Comparison of ENCODE assay signal across 22 cellular contexts in genomic region chr5:172739385-172739784, GRCh38. TPM values are rescaled to one million over a fixed set of nuclear protein-coding genes. Genes with fewer than 3 reads are reported as not detected.
DNase-seq lines count a peak whose midpoint lies in the region; ATAC-seq, FAIRE-seq and TF ChIP-seq lines count a peak whose summit lies in the region.
"Had no signal": no experiment of that assay in that cellular context is flagged by ENCODE, and none has a peak within 500 bp of the region (broad histone marks: within the 10 kb centered on the region; RNA-seq: fewer than 3 reads in every experiment).

No MANE protein-coding gene starts in this region.

- H3F3A ChIP-seq in GM23248 (ENCODE audit: insufficient read depth), result peaks cover 23% of the 10 kb centered on the region

- H3K79me2 ChIP-seq in GM23248 (ENCODE audit: insufficient read depth), result no peaks in the 10 kb centered on the region

- no peak overlapping the region for H3K4me3 ChIP-seq in GM23248
- H3K4me3 ChIP-seq in ascending aorta, result no peak overlapping the region
- H3K4me3 ChIP-seq in muscle layer of duodenum (ENCODE audit: low read depth in 1 of 2, low read length in 2 of 2), result no peak overlapping the region
- no peak overlapping the region for H3K4me3 ChIP-seq in suprapubic skin
- H3K4me3 ChIP-seq: A549, K562 had no signal

- H3K9me3 ChIP-seq in GM23248 (ENCODE audit: low read depth) (no peaks in the 10 kb centered on the region), ascending aorta (no peaks in the 10 kb centered on the region), muscle layer of duodenum (ENCODE audit: control insufficient read depth in 1 of 2, low read length in 2 of 2) (no peaks in the 10 kb centered on the region), suprapubic skin (no peaks in the 10 kb centered on the region)
- H3K9me3 ChIP-seq: A549, BE2C had no signal

- no peak overlapping the region for H3K27ac Mint-ChIP-seq in mesothelial cell of epicardium

- no peak for TF ChIP-seq CTCF in ascending aorta (IDR thresholded peaks at IDR 0.05)
- no peak for TF ChIP-seq CTCF in suprapubic skin (IDR thresholded peaks at IDR 0.05)
- TF ChIP-seq CTCF in mesothelial cell of epicardium (IDR thresholded peaks at IDR 0.05; ENCODE audit: unreplicated experiment), result no peak

- H3K4me2 ChIP-seq in GM23248 (ENCODE audit: unreplicated experiment), result no peak overlapping the region
- H3K4me2 ChIP-seq: A549 had no signal

- H3K27ac ChIP-seq in GM23248 (no peak overlapping the region), ascending aorta (peak overlapping the region; percentile 94 to 96), muscle layer of duodenum (ENCODE audit: low read length) (peak overlapping the region; percentile 63), suprapubic skin (peak overlapping the region; percentile 94)

- H3K4me3 Mint-ChIP-seq in mesothelial cell of epicardium, result no peak overlapping the region
- H3K4me3 Mint-ChIP-seq: CD4-positive, CD25-positive, alpha-beta regulatory T cell had no signal

- no peaks in the 10 kb centered on the region for H3K9me3 Mint-ChIP-seq in mesothelial cell of epicardium

- H3K27me3 Mint-ChIP-seq in mesothelial cell of epicardium (ENCODE audit: low read depth), result no peaks in the 10 kb centered on the region

- no peaks in the 10 kb centered on the region for H3K4me1 Mint-ChIP-seq in mesothelial cell of epicardium
- H3K4me1 Mint-ChIP-seq: CD4-positive, CD25-positive, alpha-beta regulatory T cell had no signal

- no peaks in the 10 kb centered on the region for H3K36me3 Mint-ChIP-seq in mesothelial cell of epicardium
- H3K36me3 Mint-ChIP-seq: CD4-positive, CD25-positive, alpha-beta regulatory T cell had no signal

- H3K9me2 ChIP-seq in GM23248 (ENCODE audit: insufficient read depth), result no peaks in the 10 kb centered on the region

- peaks cover 24% of the 10 kb centered on the region for H3K4me1 ChIP-seq in GM23248 (ENCODE audit: insufficient read depth)
- H3K4me1 ChIP-seq in ascending aorta, result peaks cover 22 to 47% of the 10 kb centered on the region in 2 donors
- peaks cover 0 to 7% of the 10 kb centered on the region in 2 donors for H3K4me1 ChIP-seq in muscle layer of duodenum (ENCODE audit: control insufficient read depth in 1 of 2, insufficient read depth in 2 of 2, low read length in 2 of 2)
- peaks cover 50% of the 10 kb centered on the region for H3K4me1 ChIP-seq in suprapubic skin
- H3K4me1 ChIP-seq: BE2C had no signal

- TF ChIP-seq POLR2A in suprapubic skin (IDR thresholded peaks at IDR 0.05) (no peak), GM12891 (IDR thresholded peaks at IDR 0.05; ENCODE audit: low read depth, low read length) (no peak)

- no peak for TF ChIP-seq EP300 in suprapubic skin (IDR thresholded peaks at IDR 0.05)

- no peak for FAIRE-seq in GM12891 (lab: Jason Lieb, UNC)
- FAIRE-seq: A549, H54, K562 had no signal

- DNase-seq in GM23248 (no peak), ascending aorta (ENCODE audit: low spot score in 2 of 2) (no peak), suprapubic skin (ENCODE audit: low spot score in 2 of 2) (no peak), OCI-M1 (lab: John Stamatoyannopoulos, UW) (no peak), GM12891 (ENCODE audit: insufficient read length, low spot score) (no peak), mesothelial cell of epicardium (ENCODE audit: low spot score in 2 of 2, unreplicated experiment in 2 of 2) (no peak)
- DNase-seq: BE2C; CD4-positive, CD25-positive, alpha-beta regulatory T cell; DMS79; NCI-H1092; NCI-H1436 treated with DMSO at 0.1 percent for 48 hours; NCI-H2029; NCI-H2171 treated with DMSO at 0.1 percent for 48 hours; NCI-H446 treated with DMSO at 0.1 percent for 48 hours; NCI-H526 treated with DMSO at 0.1 percent for 48 hours; PC-3; SHP77 had no signal

- in situ Hi-C loops in GM23248 (cut with MboI), result no loop called here

- no peaks in the 10 kb centered on the region for H3K27me3 ChIP-seq in GM23248 (replicated peaks; ENCODE audit: insufficient read depth)
- no peaks in the 10 kb centered on the region for H3K27me3 ChIP-seq in ascending aorta
- no peaks in the 10 kb centered on the region for H3K27me3 ChIP-seq in muscle layer of duodenum (ENCODE audit: low read depth, low read length)
- no peaks in the 10 kb centered on the region for H3K27me3 ChIP-seq in suprapubic skin
- H3K27me3 ChIP-seq: BE2C had no signal

- intact Hi-C loops in ascending aorta (cut with DNase I), result no loop called here

- H3K36me3 ChIP-seq in GM23248 (ENCODE audit: low read depth) (no peaks in the 10 kb centered on the region), ascending aorta (no peaks in the 10 kb centered on the region), muscle layer of duodenum (ENCODE audit: control insufficient read depth in 1 of 2, insufficient read depth in 2 of 2, low read length in 2 of 2) (no peaks in the 10 kb centered on the region), suprapubic skin (no peaks in the 10 kb centered on the region)
- H3K36me3 ChIP-seq: BE2C had no signal

- no peak for ATAC-seq in HG03354 (IDR thresholded peaks at IDR 0.05; ENCODE audit: poor library complexity, severe bottlenecking, unreplicated experiment)
- ATAC-seq: A549, K562, PC-3 had no signal

- no peak overlapping the region for H2AFZ ChIP-seq in GM23248

- 69 to 70% methylated on average over 6 of the region's 6 CpGs for WGBS in GM23248 (ENCODE audit: low coverage in 1 of 2, low lambda C conversion rate in 2 of 2, missing lambda C conversion rate in 2 of 2), 2 experiments
- WGBS in suprapubic skin, result 93% methylated on average over 6 of the region's 6 CpGs

- peak overlapping the region; percentile 90 for H3K9ac ChIP-seq in GM23248

- H4K20me1 ChIP-seq in GM23248 (ENCODE audit: insufficient read depth), result no peaks in the 10 kb centered on the region

TF ChIP-seq in GM12891, 5 proteins besides CTCF, POLR2A, EP300 and RAD21:
- TF ChIP-seq POU2F2 (IDR thresholded peaks at IDR 0.05; ENCODE audit: low read depth, low read length) (no peak), TAF1 (IDR thresholded peaks at IDR 0.05; ENCODE audit: low read depth, low read length) (no peak), PAX5 (IDR thresholded peaks at IDR 0.05; ENCODE audit: insufficient read depth, low read length, severe bottlenecking) (no peak), POLR2AphosphoS5 (IDR thresholded peaks at IDR 0.05; ENCODE audit: low read depth, low read length) (no peak)

RNA-seq across cellular contexts. Expression of gene DUSP1, which starts 31.6 kb away (rescaled TPM):
- 443 and 459 TPM in 2 replicates for total RNA-seq in GM23248 (2014; rRNA removed; shearing (Covaris generic))
- polyA plus RNA-seq in GM23248 (2016; fragmentation: Nextera tagmentation; extraction: Ambion mirVana), result 264 and 269 TPM in 2 replicates
- 3,919 TPM for total RNA-seq in ascending aorta
- total RNA-seq in suprapubic skin, result 1,000 to 10,000 TPM; 1,246 to 2,948 (median 1,762) TPM
- polyA plus RNA-seq in GM12891 (2012; ENCODE audit: low read depth, missing spikeins), result 5.2 TPM
- total RNA-seq in mesothelial cell of epicardium, result 116 to 126 TPM (median 120 TPM) in 3 replicates
